In the genomic region with DNA sequence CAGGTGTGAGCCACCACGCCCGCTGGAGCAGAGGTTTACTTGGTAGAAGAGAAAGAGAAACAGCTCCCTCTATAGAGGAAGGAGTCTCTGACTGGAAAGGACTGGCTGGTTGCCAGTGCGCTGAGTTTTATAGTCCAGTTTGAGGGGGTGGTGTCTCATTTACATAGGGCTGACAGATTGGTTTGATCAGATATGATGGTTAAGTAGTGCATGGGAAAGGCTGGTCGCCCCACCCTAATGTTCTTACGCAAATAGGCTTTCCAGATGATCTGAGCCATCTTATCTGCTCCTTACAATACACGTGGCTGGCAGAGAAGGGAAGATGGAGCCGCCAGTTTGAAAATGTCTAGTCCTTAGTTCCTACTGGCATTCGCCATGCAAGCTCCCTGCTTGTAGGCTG, we compare ENCODE assay signal across 27 cellular contexts.
DNase-seq lines count a peak whose midpoint lies in the region; ATAC-seq and TF ChIP-seq lines count a peak whose summit lies in the region.
"Had no signal": no experiment of that assay in that cellular context is flagged by ENCODE, and none has a peak within 500 bp of the region (broad histone marks: within the 10 kb centered on the region; RNA-seq: fewer than 3 reads in every experiment).

No MANE protein-coding gene starts in this region.

- intact Hi-C loops in lower leg skin (cut with DNase I; ENCODE audit: low total_unique reads) (no loop called here), esophagus squamous epithelium (cut with DNase I) (no loop called here)

- H3K9me3 ChIP-seq in SK-N-SH (no peaks in the 10 kb centered on the region), Karpas-422 (ENCODE audit: low read length) (no peaks in the 10 kb centered on the region), esophagus squamous epithelium (no peaks in the 10 kb centered on the region)
- H3K9me3 ChIP-seq: BLaER1, heart left ventricle had no signal

- TF ChIP-seq CTCF in SK-N-SH (IDR thresholded peaks at IDR 0.05) (no peak), lower leg skin (IDR thresholded peaks at IDR 0.05) (no peak), esophagus squamous epithelium (IDR thresholded peaks at IDR 0.05) (no peak)

- H3K9me2 ChIP-seq in SK-N-SH (no peaks in the 10 kb centered on the region), Karpas-422 (replicated peaks; ENCODE audit: insufficient read depth, low read length) (0 out of 2 replicates have a peak, but pooled peaks cover 3% of the 10 kb centered on the region)

- H3K36me3 ChIP-seq in SK-N-SH (replicated peaks in 1 of 2; ENCODE audit: control insufficient read depth in 1 of 2, insufficient read depth in 2 of 2, low read length in 1 of 2) (no peaks in the 10 kb centered on the region), Karpas-422 (ENCODE audit: insufficient read depth, low read length) (no peaks in the 10 kb centered on the region), esophagus squamous epithelium (no peaks in the 10 kb centered on the region)
- H3K36me3 ChIP-seq: BLaER1, heart left ventricle, tibial nerve had no signal

- H3K4me1 ChIP-seq in SK-N-SH (ENCODE audit: control insufficient read depth in 1 of 2, insufficient read depth in 2 of 2, low read depth in 1 of 2, low read length in 1 of 2) = no peaks in the 10 kb centered on the region
- no peaks in the 10 kb centered on the region for H3K4me1 ChIP-seq in Karpas-422 (ENCODE audit: low read length)
- H3K4me1 ChIP-seq in esophagus squamous epithelium = no peaks in the 10 kb centered on the region
- H3K4me1 ChIP-seq: BLaER1, tibial nerve had no signal

- ATAC-seq in SK-N-SH treated with all-trans-retinoic acid at 6 μM for 48 hours (peak; percentile 18; the same call in 1 of the 3 replicates), HG02642 (IDR thresholded peaks at IDR 0.05; ENCODE audit: poor library complexity, unreplicated experiment) (no peak)
- ATAC-seq: activated naive CD8-positive, alpha-beta T cell treated with anti-CD3 and anti-CD28 coated beads, Interleukin-2, amount 50 U/mL, for 24 hours; heart left ventricle; Right ventricle myocardium inferior had no signal

- H3K4me2 ChIP-seq in SK-N-SH = no peak overlapping the region
- no peak overlapping the region for H3K4me2 ChIP-seq in Karpas-422 (ENCODE audit: low read depth, low read length, poor library complexity, severe bottlenecking)
- H3K4me2 ChIP-seq: BLaER1 had no signal

- TF ChIP-seq POLR2A in lower leg skin (IDR thresholded peaks at IDR 0.05) (no peak), esophagus squamous epithelium (IDR thresholded peaks at IDR 0.05) (no peak)

- 32% methylated on average over 8 of the region's 8 CpGs for WGBS in SK-N-SH (ENCODE audit: low lambda C conversion rate)
- 88 to 90% methylated on average over 8 of the region's 8 CpGs for WGBS in lower leg skin, 2 donors
- WGBS in esophagus squamous epithelium, 2 donors = 76 to 93% methylated on average over 7 to 8 of the region's 8 CpGs

- POLR2A ChIA-PET in SK-N-SH (lab: Yijun Ruan, JAX) = no interaction called here

- TF ChIP-seq EP300 in SK-N-SH (IDR thresholded peaks at IDR 0.05; ENCODE audit: borderline replicate concordance in 1 of 2, low read depth in 1 of 2, low read length in 1 of 2) = no peak

- no peaks in the 10 kb centered on the region for H3F3A ChIP-seq in SK-N-SH (replicated peaks; ENCODE audit: insufficient read depth)

- H4K20me1 ChIP-seq in SK-N-SH (ENCODE audit: insufficient read depth) (no peaks in the 10 kb centered on the region), Karpas-422 (ENCODE audit: insufficient read depth, low read depth, low read length) (no peaks in the 10 kb centered on the region)
- H4K20me1 ChIP-seq: BLaER1 had no signal

- H3K9ac ChIP-seq in SK-N-SH = no peak overlapping the region
- no peak overlapping the region for H3K9ac ChIP-seq in Karpas-422 (ENCODE audit: low read length)
- H3K9ac ChIP-seq: BLaER1, GM23248 had no signal

- no peak for TF ChIP-seq RAD21 in SK-N-SH (IDR thresholded peaks at IDR 0.05; ENCODE audit: low read length)

- CTCF ChIA-PET in SK-N-SH (lab: Yijun Ruan, JAX) = no interaction called here

- H3K27ac ChIP-seq in SK-N-SH (ENCODE audit: low read depth in 2 of 2, low read length in 1 of 2) (no peak overlapping the region), Karpas-422 (ENCODE audit: low read length) (no peak overlapping the region), esophagus squamous epithelium (no peak overlapping the region)
- H3K27ac ChIP-seq: BLaER1, GM23248, heart left ventricle, skin epidermis, tibial nerve had no signal

- H3K27me3 ChIP-seq in SK-N-SH (ENCODE audit: insufficient read depth) (no peaks in the 10 kb centered on the region; the same call in 1 of the 2 replicates), Karpas-422 (ENCODE audit: low read length) (no peaks in the 10 kb centered on the region), esophagus squamous epithelium (no peaks in the 10 kb centered on the region)
- H3K27me3 ChIP-seq: BLaER1, heart left ventricle, tibial nerve had no signal

- H3K4me3 ChIP-seq in SK-N-SH (ENCODE audit: low read depth in 2 of 2, low read length in 1 of 2) (no peak overlapping the region), Karpas-422 (ENCODE audit: low read length) (no peak overlapping the region), lower leg skin (ENCODE audit: low read depth, poor library complexity, severe bottlenecking) (no peak overlapping the region), esophagus squamous epithelium (no peak overlapping the region)
- H3K4me3 ChIP-seq: BLaER1, GM23248, heart left ventricle, skin epidermis, tibial nerve had no signal

- H2AFZ ChIP-seq in SK-N-SH (ENCODE audit: low read depth) (no peak overlapping the region), Karpas-422 (ENCODE audit: low read length) (no peak overlapping the region)
- H2AFZ ChIP-seq: GM23248 had no signal

- H3K79me2 ChIP-seq in SK-N-SH (ENCODE audit: insufficient read depth) (no peaks in the 10 kb centered on the region), Karpas-422 (ENCODE audit: low read length) (no peaks in the 10 kb centered on the region)

- DNase-seq in SK-N-SH (no peak), Karpas-422 (peak; percentile 43), RPMI8226 (peak; percentile 11), lower leg skin (ENCODE audit: low spot score in 2 of 2) (no peak), esophagus squamous epithelium (lab: John Stamatoyannopoulos, UW) (no peak), NCI-H2196 treated with DMSO at 0.1 percent for 48 hours (lab: John Stamatoyannopoulos, UW; ENCODE audit: unreplicated experiment) (no peak)
- DNase-seq: activated CD4-positive, alpha-beta T cell treated with anti-CD3 and anti-CD28 coated beads, Interleukin-2, amount 10 ng/mL, durations not matched to agents 7 days and 5 days; activated naive CD8-positive, alpha-beta T cell treated with anti-CD3 and anti-CD28 coated beads, Interleukin-2, amount 50 U/mL, for 24 hours; activated T-cell treated with anti-CD3 and anti-CD28 coated beads, Interleukin-2, amount 50 U/mL, for 24 hours; Calu3; caudate nucleus; EL; foreskin fibroblast; GM23248; heart left ventricle; NCI-H1436; NCI-H510A treated with DMSO at 0.1 percent for 48 hours; stimulated activated CD4-positive, alpha-beta T cell treated with anti-CD3 and anti-CD28 coated beads, Interleukin-1b, Interleukin-23, amount 100 ng/mL, for 48 hours; stimulated activated CD8-positive, alpha-beta memory T cell treated with anti-CD3 and anti-CD28 coated beads, Interleukin-4, amount 100 ng/mL, for 48 hours; SW 1271; T1000 had no signal

TF ChIP-seq in SK-N-SH treated with all-trans-retinoic acid at 6 μM for 48 hours, 23 proteins besides CTCF, POLR2A, EP300 and RAD21 (continues in another document):
- no peak for TF ChIP-seq PPARA (CRISPR knock-in tag; IDR thresholded peaks at IDR 0.05; ENCODE audit: borderline replicate concordance)
- TF ChIP-seq OSR1 (CRISPR knock-in tag; IDR thresholded peaks at IDR 0.05) = no peak
- no peak for TF ChIP-seq ZFP3 (CRISPR knock-in tag; IDR thresholded peaks at IDR 0.05)
- TF ChIP-seq, protein P1, sequence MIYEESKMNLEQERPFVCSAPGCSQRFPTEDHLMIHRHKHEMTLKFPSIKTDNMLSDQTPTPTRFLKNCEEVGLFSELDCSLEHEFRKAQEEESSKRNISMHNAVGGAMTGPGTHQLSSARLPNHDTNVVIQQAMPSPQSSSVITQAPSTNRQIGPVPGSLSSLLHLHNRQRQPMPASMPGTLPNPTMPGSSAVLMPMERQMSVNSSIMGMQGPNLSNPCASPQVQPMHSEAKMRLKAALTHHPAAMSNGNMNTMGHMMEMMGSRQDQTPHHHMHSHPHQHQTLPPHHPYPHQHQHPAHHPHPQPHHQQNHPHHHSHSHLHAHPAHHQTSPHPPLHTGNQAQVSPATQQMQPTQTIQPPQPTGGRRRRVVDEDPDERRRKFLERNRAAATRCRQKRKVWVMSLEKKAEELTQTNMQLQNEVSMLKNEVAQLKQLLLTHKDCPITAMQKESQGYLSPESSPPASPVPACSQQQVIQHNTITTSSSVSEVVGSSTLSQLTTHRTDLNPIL (CRISPR knock-in tag; IDR thresholded peaks at IDR 0.05; ENCODE audit: low read depth) = no peak

TF ChIP-seq in SK-N-SH, 30 proteins besides CTCF, POLR2A, EP300 and RAD21:
- no peak for TF ChIP-seq GATA2 (CRISPR knock-in tag; IDR thresholded peaks at IDR 0.05)
- TF ChIP-seq JUND (IDR thresholded peaks at IDR 0.05) = no peak

Comparison
In these comparisons a context has a peak if more than half of its experiments do, and no peak if none do; other contexts are left out.
1. DNase-seq: peak in Karpas-422 (single experiment) and RPMI8226 (single experiment); none in SK-N-SH (single experiment), lower leg skin (0 of 2), esophagus squamous epithelium (single experiment) and NCI-H2196 treated with DMSO at 0.1 percent for 48 hours (single experiment).